Comparison of ENCODE assay signal across 8 cellular contexts in genomic region chr3:126522363-126522788, GRCh38. TPM values are rescaled to one million over a fixed set of nuclear protein-coding genes. Genes with fewer than 3 reads are reported as not detected.
DNase-seq lines count a peak whose midpoint lies in the region; ATAC-seq and TF ChIP-seq lines count a peak whose summit lies in the region.

No MANE protein-coding gene starts in this region.

- intact Hi-C loops in head of caudate nucleus (cut with DNase I): no loop called here

- no peak overlapping the region for H3K4me3 Mint-ChIP-seq in HFFc6

- ATAC-seq in GM21786 (IDR thresholded peaks at IDR 0.05; ENCODE audit: unreplicated experiment): no peak
- ATAC-seq in HG03432 (IDR thresholded peaks at IDR 0.05; ENCODE audit: unreplicated experiment): no peak

- no peaks in the 10 kb centered on the region for H3K9me3 Mint-ChIP-seq in HFFc6

- H3K36me3 Mint-ChIP-seq in HFFc6 (ENCODE audit: low read depth): no peaks in the 10 kb centered on the region

- H3K27ac Mint-ChIP-seq in HFFc6: no peak overlapping the region

- DNase-seq in COR-L47 (lab: John Stamatoyannopoulos, UW): peak; percentile 57
- DNase-seq in HFFc6: peak; percentile 12
- DNase-seq in RPMI7951 (ENCODE audit: low read depth): peak; percentile 48
- peak; percentile 23 for DNase-seq in activated naive CD4-positive, alpha-beta T cell treated with anti-CD3 and anti-CD28 coated beads, Interleukin-2, amount 50 U/mL, for 16 hours
- peak; percentile 39 to 89 (median 72) for DNase-seq in head of caudate nucleus
- peak; percentile 37 for DNase-seq in pons (ENCODE audit: low spot score)

- TF ChIP-seq CTCF in HFFc6 (IDR thresholded peaks at IDR 0.05): peak; percentile 99

- H3K4me1 Mint-ChIP-seq in HFFc6 (ENCODE audit: low read depth): no peaks in the 10 kb centered on the region

- peaks cover 29% of the 10 kb centered on the region for H3K27me3 Mint-ChIP-seq in HFFc6 (ENCODE audit: insufficient read depth)

RNA-seq across cellular contexts. Expression of gene CHST13, which starts 1.6 kb away (rescaled TPM):
- not detected for total RNA-seq in HFFc6 (2021; fragmentation: NEBNext Ultra II Directional; extraction: Animal tissue kit (Norgen Biotek cat#: 25700))
- total RNA-seq in RPMI7951 (2014; rRNA removed; shearing (Covaris generic)): not detected in 2 replicates

RNA-seq across cellular contexts. Expression of gene UROC1, which starts 4.8 kb away (rescaled TPM):
- total RNA-seq in HFFc6 (2021; fragmentation: NEBNext Ultra II Directional; extraction: Animal tissue kit (Norgen Biotek cat#: 25700)): not detected
- total RNA-seq in RPMI7951 (2014; rRNA removed; shearing (Covaris generic)): not detected in 2 replicates

RNA-seq across cellular contexts. Expression of gene C3orf22, which starts 36.4 kb away (rescaled TPM):
- total RNA-seq in HFFc6 (2021; fragmentation: NEBNext Ultra II Directional; extraction: Animal tissue kit (Norgen Biotek cat#: 25700)): not detected
- not detected in 2 replicates for total RNA-seq in RPMI7951 (2014; rRNA removed; shearing (Covaris generic))

RNA-seq across cellular contexts. Expression of gene ZXDC, which starts 46.7 kb away (rescaled TPM):
- 10 to 100 TPM; 11.7 to 14.2 (median 13.5) TPM for total RNA-seq in HFFc6 (2021; fragmentation: NEBNext Ultra II Directional; extraction: Animal tissue kit (Norgen Biotek cat#: 25700))
- 10.7 and 12.4 TPM in 2 replicates for total RNA-seq in RPMI7951 (2014; rRNA removed; shearing (Covaris generic))

Comparison
In these comparisons a context has a peak if more than half of its experiments do, and no peak if none do; other contexts are left out.
1. DNase-seq: peak in every context shown above with its lines; median percentile 72 in head of caudate nucleus; 57 in COR-L47; 48 in RPMI7951; 37 in pons; 23 in activated naive CD4-positive, alpha-beta T cell treated with anti-CD3 and anti-CD28 coated beads, Interleukin-2, amount 50 U/mL, for 16 hours; 12 in HFFc6.